ENCODE assay signal across 20 cellular contexts in genomic region chr1:159832309-159832708, GRCh38. TPM values are rescaled to one million over a fixed set of nuclear protein-coding genes. Genes with fewer than 3 reads are reported as not detected.
A peak's percentile ranks its signal among the peaks of the same experiment; 100 is the strongest.
DNase-seq lines count a peak whose midpoint lies in the region; ATAC-seq and TF ChIP-seq lines count a peak whose summit lies in the region.
"Had no signal": no experiment of that assay in that cellular context is flagged by ENCODE, and none has a peak within 500 bp of the region (broad histone marks: within the 10 kb centered on the region; RNA-seq: fewer than 3 reads in every experiment).

No MANE protein-coding gene starts in this region.

- H3K9me3 Mint-ChIP-seq in dendritic cell treated with granulocyte-macrophage colony-stimulating factor and Interleukin-4, amounts not matched to agents 40 ng/mL and 50 ng/mL, for 4 days, result no peaks in the 10 kb centered on the region
- H3K9me3 Mint-ChIP-seq: CD4-positive, alpha-beta T cell had no signal

- no peak overlapping the region for H3K4me3 Mint-ChIP-seq in dendritic cell treated with granulocyte-macrophage colony-stimulating factor and Interleukin-4, amounts not matched to agents 40 ng/mL and 50 ng/mL, for 4 days
- no peak overlapping the region for H3K4me3 Mint-ChIP-seq in T-helper 17 cell
- H3K4me3 Mint-ChIP-seq: CD14-positive monocyte; CD4-positive, alpha-beta T cell; CD8-positive, alpha-beta memory T cell had no signal

- no peak for TF ChIP-seq EP300 in sigmoid colon (IDR thresholded peaks at IDR 0.05)

- H3K4me1 ChIP-seq in HEK293 (ENCODE audit: control insufficient read depth, insufficient read depth, low read length) (no peaks in the 10 kb centered on the region), sigmoid colon (peaks cover 0 to 13% (median 3%) of the 10 kb centered on the region in 4 donors)
- H3K4me1 ChIP-seq: BE2C, HAP-1 had no signal

- peaks cover 100% of the 10 kb centered on the region for H3K36me3 Mint-ChIP-seq in dendritic cell treated with granulocyte-macrophage colony-stimulating factor and Interleukin-4, amounts not matched to agents 40 ng/mL and 50 ng/mL, for 4 days (ENCODE audit: low read depth)
- H3K36me3 Mint-ChIP-seq in T-helper 17 cell (ENCODE audit: low read depth), result peaks cover 2% of the 10 kb centered on the region

- peak overlapping the region; percentile 6 for H3K27ac Mint-ChIP-seq in dendritic cell treated with granulocyte-macrophage colony-stimulating factor and Interleukin-4, amounts not matched to agents 40 ng/mL and 50 ng/mL, for 4 days
- H3K27ac Mint-ChIP-seq in T-helper 17 cell, result no peak overlapping the region
- H3K27ac Mint-ChIP-seq: CD14-positive monocyte; CD4-positive, alpha-beta T cell; CD8-positive, alpha-beta memory T cell had no signal

- TF ChIP-seq POLR2A in sigmoid colon (IDR thresholded peaks at IDR 0.05), result no peak

- no peaks in the 10 kb centered on the region for H3K27me3 Mint-ChIP-seq in dendritic cell treated with granulocyte-macrophage colony-stimulating factor and Interleukin-4, amounts not matched to agents 40 ng/mL and 50 ng/mL, for 4 days
- H3K27me3 Mint-ChIP-seq in T-helper 17 cell, result peaks cover 8% of the 10 kb centered on the region
- H3K27me3 Mint-ChIP-seq: CD4-positive, alpha-beta T cell had no signal

- CTCF ChIA-PET in HEK293 (lab: Yijun Ruan, JAX), result interaction anchor here (0.5 to 2.9 kb wide), 10 partner anchors 15 to 1628 kb away, joined by 3 to 13 read pairs (median 4); no protein-coding TSS in a partner anchor

- H3K27me3 ChIP-seq in sigmoid colon, result no peaks in the 10 kb centered on the region
- H3K27me3 ChIP-seq: BE2C; BLaER1 treated with 17β-estradiol and CSF1 and Interleukin-3, amounts not matched to agents 10 nM and 100 nM had no signal

- H3K36me3 ChIP-seq in HEK293 (ENCODE audit: control insufficient read depth in 2 of 2, insufficient read depth in 1 of 2, low read length in 2 of 2) (no peaks in the 10 kb centered on the region), sigmoid colon (peaks cover 0 to 12% (median 0%) of the 10 kb centered on the region in 4 donors)
- H3K36me3 ChIP-seq: BE2C, HAP-1 had no signal

- intact Hi-C loops in dendritic cell treated with granulocyte-macrophage colony-stimulating factor and Interleukin-4, amounts not matched to agents 40 ng/mL and 50 ng/mL, for 4 days (cut with micrococcal nuclease), result no loop called here
- intact Hi-C loops in sigmoid colon (cut with DNase I), result no loop called here

- peaks cover 90% of the 10 kb centered on the region for H3K4me1 Mint-ChIP-seq in dendritic cell treated with granulocyte-macrophage colony-stimulating factor and Interleukin-4, amounts not matched to agents 40 ng/mL and 50 ng/mL, for 4 days (ENCODE audit: low read depth)
- H3K4me1 Mint-ChIP-seq in T-helper 17 cell, result peaks cover 24% of the 10 kb centered on the region

- H3K4me3 ChIP-seq in HEK293 (ENCODE audit: low read depth, low read length), result no peak overlapping the region
- H3K4me3 ChIP-seq in sigmoid colon, result no peak overlapping the region
- H3K4me3 ChIP-seq: BLaER1 treated with 17β-estradiol and CSF1 and Interleukin-3, amounts not matched to agents 10 nM and 100 nM; HAP-1 had no signal

- no peak overlapping the region for H3K27ac ChIP-seq in HEK293 (ENCODE audit: extremely low read depth, low read depth, low read length)
- H3K27ac ChIP-seq in sigmoid colon, result no peak overlapping the region
- H3K27ac ChIP-seq: 22Rv1; BLaER1 treated with 17β-estradiol and CSF1 and Interleukin-3, amounts not matched to agents 10 nM and 100 nM had no signal

- POLR2A ChIA-PET in HEK293 (lab: Yijun Ruan, JAX), result no interaction called here

- TF ChIP-seq CTCF in HEK293 (tag by site-specific recombination; IDR thresholded peaks at IDR 0.05) (no peak), sigmoid colon (IDR thresholded peaks at IDR 0.05) (no peak)

- no peak for ATAC-seq in T-helper 17 cell

- WGBS in sigmoid colon, 2 donors, result 93 to 97% methylated on average over 2 of the region's 2 CpGs

- DNase-seq in NCI-H1694 treated with DMSO at 0.1 percent for 48 hours (lab: John Stamatoyannopoulos, UW) (peak; percentile 8), NCI-H1694 (lab: John Stamatoyannopoulos, UW) (no peak), sigmoid colon (no peak), T-helper 17 cell (no peak)
- DNase-seq: AML-193; BE2C; CD4-positive, alpha-beta T cell; CD8-positive, alpha-beta memory T cell; DMS 273 treated with DMSO at 0.1 percent for 48 hours; DMS79; GF-D8; GOT3 had no signal

- no peaks in the 10 kb centered on the region for H3K9me3 ChIP-seq in HEK293 (ENCODE audit: control insufficient read depth, insufficient read depth, low read depth, low read length)
- no peaks in the 10 kb centered on the region for H3K9me3 ChIP-seq in sigmoid colon
- H3K9me3 ChIP-seq in T-helper 17 cell (ENCODE audit: control insufficient read depth, low read length, poor library complexity, severe bottlenecking), result no peaks in the 10 kb centered on the region
- H3K9me3 ChIP-seq: BE2C; BLaER1 treated with 17β-estradiol and CSF1 and Interleukin-3, amounts not matched to agents 10 nM and 100 nM; HAP-1 had no signal

TF ChIP-seq in HEK293, 187 proteins besides CTCF, POLR2A, EP300 and RAD21:
- peak; percentile 76; the same call in 1 of the 2 replicates for TF ChIP-seq ZFP3 (tag by site-specific recombination; IDR thresholded peaks at IDR 0.05; ENCODE audit: low read depth)
- no peak for TF ChIP-seq ZIC2 (tag by site-specific recombination; IDR thresholded peaks at IDR 0.05)

RNA-seq across cellular contexts. Expression of gene SLAMF8, which starts 5.6 kb away (rescaled TPM):
- total RNA-seq in sigmoid colon (1 to 10 TPM; 3.3 to 5.0 (median 4.3) TPM), T-helper 17 cell (under 1 TPM in 1 of 2 donors, not detected in 1; 0.44 TPM)
- 10 to 100 TPM in 2 of 3 donors, 1 to 10 TPM in 1; 2.4 to 16.2 (median 13.3) TPM for polyA plus RNA-seq in sigmoid colon
- total RNA-seq: G401 had no signal
- polyA plus RNA-seq: AG04450 had no signal

RNA-seq across cellular contexts. Expression of gene VSIG8, which starts 30.1 kb away (rescaled TPM):
- not detected for total RNA-seq in sigmoid colon
- polyA plus RNA-seq in sigmoid colon, result under 1 TPM in 1 of 3 donors, not detected in 2; 0.10 TPM
- not detected for total RNA-seq in T-helper 17 cell
- total RNA-seq: CD4-positive, alpha-beta T cell; CD8-positive, alpha-beta memory T cell; G401 had no signal
- polyA plus RNA-seq: AG04450; CD14-positive monocyte; CD8-positive, alpha-beta memory T cell had no signal

RNA-seq across cellular contexts. Expression of gene FCRL6, which starts 30.1 kb away (rescaled TPM):
- not detected for total RNA-seq in sigmoid colon
- under 1 TPM in 1 of 3 donors, not detected in 2; 0.38 TPM for polyA plus RNA-seq in sigmoid colon
- total RNA-seq in T-helper 17 cell, result under 1 TPM; 0.27 to 0.81 TPM
- total RNA-seq: G401 had no signal
- polyA plus RNA-seq: AG04450 had no signal

RNA-seq across cellular contexts. Expression of gene DUSP23, which starts 51.5 kb away (rescaled TPM):
- total RNA-seq in sigmoid colon (10 to 100 TPM; 40.4 to 59.1 (median 51.6) TPM), T-helper 17 cell (10 to 100 TPM in 1 of 2 donors, 1 to 10 TPM in 1; 7.9 to 12.0 TPM)
- polyA plus RNA-seq in sigmoid colon, result 10 to 100 TPM; 77.7 to 88.7 (median 86.5) TPM
